Comparison of ENCODE assay signal across 8 cellular contexts in genomic region chr2:55268288-55268906, GRCh38. TPM values are rescaled to one million over a fixed set of nuclear protein-coding genes. Genes with fewer than 3 reads are reported as not detected.
DNase-seq lines count a peak whose midpoint lies in the region; ATAC-seq, FAIRE-seq and TF ChIP-seq lines count a peak whose summit lies in the region.

No MANE protein-coding gene starts in this region.

- H3K27ac ChIP-seq in C4-2B (peak overlapping the region; percentile 87), KOPT-K1 (ENCODE audit: low read depth, low read length, poor library complexity, severe bottlenecking) (peak overlapping the region; percentile 63)

- no peaks in the 10 kb centered on the region for H3K9me3 ChIP-seq in KOPT-K1 (ENCODE audit: insufficient read depth, low read length, poor library complexity, severe bottlenecking)
- H3K9me3 ChIP-seq in mucosa of descending colon: no peaks in the 10 kb centered on the region

- H3K4me1 ChIP-seq in mucosa of descending colon (ENCODE audit: low read depth): peaks cover 8% of the 10 kb centered on the region

- no peaks in the 10 kb centered on the region for H3K27me3 ChIP-seq in bronchial epithelial cell (ENCODE audit: control insufficient read depth, insufficient read depth, low read length)

- H3K36me3 ChIP-seq in KOPT-K1 (ENCODE audit: insufficient read depth, low read length) (peaks cover 17% of the 10 kb centered on the region), bronchial epithelial cell (ENCODE audit: control insufficient read depth, insufficient read depth, low read length) (peaks cover 6% of the 10 kb centered on the region), mucosa of descending colon (ENCODE audit: low read depth) (peaks cover 3% of the 10 kb centered on the region)

- ATAC-seq in mucosa of descending colon: peak; percentile 34
- ATAC-seq in GM21515 (IDR thresholded peaks at IDR 0.05; ENCODE audit: unreplicated experiment): no peak
- no peak for ATAC-seq in HG02938 (IDR thresholded peaks at IDR 0.05; ENCODE audit: unreplicated experiment)

- intact Hi-C loops in mucosa of descending colon (cut with DNase I, micrococcal nuclease): loop anchor here in 1 of 2 donors (10.0 kb wide), 1 partner anchor 166 kb away; no protein-coding TSS in a partner anchor

- peak; percentile 15 for DNase-seq in bronchial epithelial cell (ENCODE audit: low read depth)
- DNase-seq in mucosa of descending colon: peak in 1 of 3 donors; percentile 35
- no peak for DNase-seq in NCI-H524 treated with DMSO at 0.1 percent for 48 hours (lab: John Stamatoyannopoulos, UW)
- DNase-seq in ureter (ENCODE audit: low spot score): no peak

- no peak for FAIRE-seq in bronchial epithelial cell (lab: Jason Lieb, UNC)

- H3K4me3 ChIP-seq in bronchial epithelial cell (ENCODE audit: low read depth, low read length): peak overlapping the region; percentile 81
- H3K4me3 ChIP-seq in mucosa of descending colon: peak overlapping the region; percentile 47

- TF ChIP-seq CTCF in C4-2B (conservative IDR thresholded peaks at IDR 0.05) (no peak), bronchial epithelial cell (IDR thresholded peaks at IDR 0.05; ENCODE audit: insufficient read depth, low read length, severe bottlenecking) (no peak), mucosa of descending colon (IDR thresholded peaks at IDR 0.05) (no peak)

RNA-seq across cellular contexts. Expression of gene MTIF2, which starts 0.6 kb away (rescaled TPM):
- 70.0 and 72.1 TPM in 2 replicates for total RNA-seq in bronchial epithelial cell
- 10 to 100 TPM; 33.5 to 46.8 (median 39.9) TPM for total RNA-seq in mucosa of descending colon
- total RNA-seq in ureter: 29.9 TPM

RNA-seq across cellular contexts. Expression of gene RPS27A, which starts 35.9 kb away (rescaled TPM):
- total RNA-seq in bronchial epithelial cell (949 and 1,648 TPM in 2 replicates), mucosa of descending colon (100 to 1,000 TPM; 654 to 808 (median 725) TPM), ureter (944 TPM)

RNA-seq across cellular contexts. Expression of gene CLHC1, which starts 36.3 kb away (rescaled TPM):
- total RNA-seq in bronchial epithelial cell (6.8 and 10.1 TPM in 2 replicates), mucosa of descending colon (10 to 100 TPM in 2 of 3 donors, 1 to 10 TPM in 1; 9.2 to 15.5 (median 13.2) TPM), ureter (26.3 TPM)
